ENCODE assay signal across 1 cellular context in the genomic region with DNA sequence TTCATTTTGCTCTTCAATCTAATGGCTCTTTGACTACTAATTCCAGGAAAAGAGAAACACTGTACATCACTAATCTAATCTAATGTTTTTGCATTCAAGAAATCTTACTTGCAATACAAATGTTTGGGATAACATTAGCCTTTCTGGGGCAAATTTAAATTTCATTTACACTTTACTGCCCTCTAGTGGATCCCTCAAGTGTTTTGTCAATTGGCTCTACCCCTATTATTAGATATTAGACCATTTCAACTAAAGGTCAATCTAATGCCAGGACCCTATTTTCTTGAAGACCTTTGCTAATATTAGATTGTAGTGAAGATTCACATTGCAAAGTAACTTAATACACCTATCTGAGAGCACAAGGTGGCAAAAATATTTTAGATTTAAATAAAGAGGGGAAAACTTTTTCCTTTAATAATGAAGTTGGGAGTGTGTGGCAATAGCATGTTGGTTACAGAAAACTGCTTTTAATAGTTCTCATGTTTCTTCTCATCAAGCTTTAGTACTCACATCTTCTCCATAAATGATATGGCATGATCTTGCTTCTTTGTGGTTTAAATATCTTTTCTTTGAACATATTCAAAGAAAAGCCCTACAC.
TF ChIP-seq lines count a peak whose summit lies in the region.

No MANE protein-coding gene starts in this region.

TF ChIP-seq in WTC11, 78 proteins besides CTCF, POLR2A, EP300 and RAD21 (continued from another document):
- TF ChIP-seq, protein P1, sequence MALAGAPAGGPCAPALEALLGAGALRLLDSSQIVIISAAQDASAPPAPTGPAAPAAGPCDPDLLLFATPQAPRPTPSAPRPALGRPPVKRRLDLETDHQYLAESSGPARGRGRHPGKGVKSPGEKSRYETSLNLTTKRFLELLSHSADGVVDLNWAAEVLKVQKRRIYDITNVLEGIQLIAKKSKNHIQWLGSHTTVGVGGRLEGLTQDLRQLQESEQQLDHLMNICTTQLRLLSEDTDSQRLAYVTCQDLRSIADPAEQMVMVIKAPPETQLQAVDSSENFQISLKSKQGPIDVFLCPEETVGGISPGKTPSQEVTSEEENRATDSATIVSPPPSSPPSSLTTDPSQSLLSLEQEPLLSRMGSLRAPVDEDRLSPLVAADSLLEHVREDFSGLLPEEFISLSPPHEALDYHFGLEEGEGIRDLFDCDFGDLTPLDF (CRISPR knock-in tag; IDR thresholded peaks at IDR 0.05): no peak
- TF ChIP-seq, protein P2, sequence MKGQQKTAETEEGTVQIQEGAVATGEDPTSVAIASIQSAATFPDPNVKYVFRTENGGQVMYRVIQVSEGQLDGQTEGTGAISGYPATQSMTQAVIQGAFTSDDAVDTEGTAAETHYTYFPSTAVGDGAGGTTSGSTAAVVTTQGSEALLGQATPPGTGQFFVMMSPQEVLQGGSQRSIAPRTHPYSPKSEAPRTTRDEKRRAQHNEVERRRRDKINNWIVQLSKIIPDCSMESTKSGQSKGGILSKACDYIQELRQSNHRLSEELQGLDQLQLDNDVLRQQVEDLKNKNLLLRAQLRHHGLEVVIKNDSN (CRISPR knock-in tag; IDR thresholded peaks at IDR 0.05): no peak
- TF ChIP-seq NR1H2 (CRISPR knock-in tag; IDR thresholded peaks at IDR 0.05): no peak
- TF ChIP-seq, protein P3, sequence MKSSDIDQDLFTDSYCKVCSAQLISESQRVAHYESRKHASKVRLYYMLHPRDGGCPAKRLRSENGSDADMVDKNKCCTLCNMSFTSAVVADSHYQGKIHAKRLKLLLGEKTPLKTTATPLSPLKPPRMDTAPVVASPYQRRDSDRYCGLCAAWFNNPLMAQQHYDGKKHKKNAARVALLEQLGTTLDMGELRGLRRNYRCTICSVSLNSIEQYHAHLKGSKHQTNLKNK (CRISPR knock-in tag; IDR thresholded peaks at IDR 0.05): no peak
- TF ChIP-seq MXD4 (CRISPR knock-in tag; IDR thresholded peaks at IDR 0.05; ENCODE audit: borderline replicate concordance): no peak
- TF ChIP-seq PRRX2 (CRISPR knock-in tag; IDR thresholded peaks at IDR 0.05): no peak
- TF ChIP-seq SOX15 (CRISPR knock-in tag; IDR thresholded peaks at IDR 0.05): no peak
- TF ChIP-seq, protein P4, sequence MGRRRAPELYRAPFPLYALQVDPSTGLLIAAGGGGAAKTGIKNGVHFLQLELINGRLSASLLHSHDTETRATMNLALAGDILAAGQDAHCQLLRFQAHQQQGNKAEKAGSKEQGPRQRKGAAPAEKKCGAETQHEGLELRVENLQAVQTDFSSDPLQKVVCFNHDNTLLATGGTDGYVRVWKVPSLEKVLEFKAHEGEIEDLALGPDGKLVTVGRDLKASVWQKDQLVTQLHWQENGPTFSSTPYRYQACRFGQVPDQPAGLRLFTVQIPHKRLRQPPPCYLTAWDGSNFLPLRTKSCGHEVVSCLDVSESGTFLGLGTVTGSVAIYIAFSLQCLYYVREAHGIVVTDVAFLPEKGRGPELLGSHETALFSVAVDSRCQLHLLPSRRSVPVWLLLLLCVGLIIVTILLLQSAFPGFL (CRISPR knock-in tag; IDR thresholded peaks at IDR 0.05; ENCODE audit: borderline replicate concordance): no peak
- TF ChIP-seq CBFB (CRISPR knock-in tag; IDR thresholded peaks at IDR 0.05; ENCODE audit: low read depth): no peak
- TF ChIP-seq, protein P5, sequence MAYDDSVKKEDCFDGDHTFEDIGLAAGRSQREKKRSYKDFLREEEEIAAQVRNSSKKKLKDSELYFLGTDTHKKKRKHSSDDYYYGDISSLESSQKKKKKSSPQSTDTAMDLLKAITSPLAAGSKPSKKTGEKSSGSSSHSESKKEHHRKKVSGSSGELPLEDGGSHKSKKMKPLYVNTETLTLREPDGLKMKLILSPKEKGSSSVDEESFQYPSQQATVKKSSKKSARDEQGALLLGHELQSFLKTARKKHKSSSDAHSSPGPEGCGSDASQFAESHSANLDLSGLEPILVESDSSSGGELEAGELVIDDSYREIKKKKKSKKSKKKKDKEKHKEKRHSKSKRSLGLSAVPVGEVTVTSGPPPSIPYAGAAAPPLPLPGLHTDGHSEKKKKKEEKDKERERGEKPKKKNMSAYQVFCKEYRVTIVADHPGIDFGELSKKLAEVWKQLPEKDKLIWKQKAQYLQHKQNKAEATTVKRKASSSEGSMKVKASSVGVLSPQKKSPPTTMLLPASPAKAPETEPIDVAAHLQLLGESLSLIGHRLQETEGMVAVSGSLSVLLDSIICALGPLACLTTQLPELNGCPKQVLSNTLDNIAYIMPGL (CRISPR knock-in tag; IDR thresholded peaks at IDR 0.05): no peak
- TF ChIP-seq SP1 (CRISPR knock-in tag; conservative IDR thresholded peaks at IDR 0.05): no peak
- TF ChIP-seq NFYB (CRISPR knock-in tag; conservative IDR thresholded peaks at IDR 0.05; ENCODE audit: low read depth): no peak
- no peak for TF ChIP-seq TCF7 (CRISPR knock-in tag; IDR thresholded peaks at IDR 0.05; ENCODE audit: low read depth)
- TF ChIP-seq, protein P6, sequence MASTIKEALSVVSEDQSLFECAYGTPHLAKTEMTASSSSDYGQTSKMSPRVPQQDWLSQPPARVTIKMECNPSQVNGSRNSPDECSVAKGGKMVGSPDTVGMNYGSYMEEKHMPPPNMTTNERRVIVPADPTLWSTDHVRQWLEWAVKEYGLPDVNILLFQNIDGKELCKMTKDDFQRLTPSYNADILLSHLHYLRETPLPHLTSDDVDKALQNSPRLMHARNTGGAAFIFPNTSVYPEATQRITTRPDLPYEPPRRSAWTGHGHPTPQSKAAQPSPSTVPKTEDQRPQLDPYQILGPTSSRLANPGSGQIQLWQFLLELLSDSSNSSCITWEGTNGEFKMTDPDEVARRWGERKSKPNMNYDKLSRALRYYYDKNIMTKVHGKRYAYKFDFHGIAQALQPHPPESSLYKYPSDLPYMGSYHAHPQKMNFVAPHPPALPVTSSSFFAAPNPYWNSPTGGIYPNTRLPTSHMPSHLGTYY (CRISPR knock-in tag; IDR thresholded peaks at IDR 0.05): no peak
- TF ChIP-seq OVOL2 (CRISPR knock-in tag; IDR thresholded peaks at IDR 0.05; ENCODE audit: borderline replicate concordance): no peak
- TF ChIP-seq, protein P7, sequence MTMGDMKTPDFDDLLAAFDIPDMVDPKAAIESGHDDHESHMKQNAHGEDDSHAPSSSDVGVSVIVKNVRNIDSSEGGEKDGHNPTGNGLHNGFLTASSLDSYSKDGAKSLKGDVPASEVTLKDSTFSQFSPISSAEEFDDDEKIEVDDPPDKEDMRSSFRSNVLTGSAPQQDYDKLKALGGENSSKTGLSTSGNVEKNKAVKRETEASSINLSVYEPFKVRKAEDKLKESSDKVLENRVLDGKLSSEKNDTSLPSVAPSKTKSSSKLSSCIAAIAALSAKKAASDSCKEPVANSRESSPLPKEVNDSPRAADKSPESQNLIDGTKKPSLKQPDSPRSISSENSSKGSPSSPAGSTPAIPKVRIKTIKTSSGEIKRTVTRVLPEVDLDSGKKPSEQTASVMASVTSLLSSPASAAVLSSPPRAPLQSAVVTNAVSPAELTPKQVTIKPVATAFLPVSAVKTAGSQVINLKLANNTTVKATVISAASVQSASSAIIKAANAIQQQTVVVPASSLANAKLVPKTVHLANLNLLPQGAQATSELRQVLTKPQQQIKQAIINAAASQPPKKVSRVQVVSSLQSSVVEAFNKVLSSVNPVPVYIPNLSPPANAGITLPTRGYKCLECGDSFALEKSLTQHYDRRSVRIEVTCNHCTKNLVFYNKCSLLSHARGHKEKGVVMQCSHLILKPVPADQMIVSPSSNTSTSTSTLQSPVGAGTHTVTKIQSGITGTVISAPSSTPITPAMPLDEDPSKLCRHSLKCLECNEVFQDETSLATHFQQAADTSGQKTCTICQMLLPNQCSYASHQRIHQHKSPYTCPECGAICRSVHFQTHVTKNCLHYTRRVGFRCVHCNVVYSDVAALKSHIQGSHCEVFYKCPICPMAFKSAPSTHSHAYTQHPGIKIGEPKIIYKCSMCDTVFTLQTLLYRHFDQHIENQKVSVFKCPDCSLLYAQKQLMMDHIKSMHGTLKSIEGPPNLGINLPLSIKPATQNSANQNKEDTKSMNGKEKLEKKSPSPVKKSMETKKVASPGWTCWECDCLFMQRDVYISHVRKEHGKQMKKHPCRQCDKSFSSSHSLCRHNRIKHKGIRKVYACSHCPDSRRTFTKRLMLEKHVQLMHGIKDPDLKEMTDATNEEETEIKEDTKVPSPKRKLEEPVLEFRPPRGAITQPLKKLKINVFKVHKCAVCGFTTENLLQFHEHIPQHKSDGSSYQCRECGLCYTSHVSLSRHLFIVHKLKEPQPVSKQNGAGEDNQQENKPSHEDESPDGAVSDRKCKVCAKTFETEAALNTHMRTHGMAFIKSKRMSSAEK (CRISPR knock-in tag; IDR thresholded peaks at IDR 0.05; ENCODE audit: borderline replicate concordance): no peak
